Comparison of ENCODE assay signal across 1 cellular context in the genomic region with DNA sequence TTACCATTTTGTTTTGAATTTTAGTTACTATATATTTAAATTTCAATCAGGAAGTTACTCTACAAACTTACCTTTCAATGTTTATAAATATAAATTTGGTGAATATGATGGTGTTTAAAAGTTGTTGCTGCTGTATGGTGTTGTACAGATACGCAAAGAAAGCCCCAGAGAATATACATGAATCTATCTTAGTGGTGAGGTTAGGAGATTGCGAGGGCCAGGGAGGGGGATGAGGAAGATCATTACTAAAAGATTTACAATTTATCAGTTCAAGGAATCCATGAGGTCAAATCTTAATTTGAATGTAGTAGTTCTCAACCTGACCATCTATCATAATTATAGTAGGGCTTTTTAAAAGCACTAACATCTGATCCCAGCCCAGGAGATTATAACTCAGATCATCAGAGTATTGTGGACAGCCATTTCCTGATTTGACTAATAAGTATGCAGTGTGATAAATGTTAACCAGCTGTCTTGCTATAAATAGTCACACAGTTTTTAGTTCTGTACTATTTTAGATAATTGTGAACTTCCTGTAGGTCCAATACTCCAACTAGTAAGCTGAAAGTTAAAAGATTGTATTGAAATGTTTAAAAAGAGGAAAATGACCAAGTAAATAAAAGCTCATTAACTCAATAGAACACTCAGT.
TF ChIP-seq lines count a peak whose summit lies in the region.

No MANE protein-coding gene starts in this region.

TF ChIP-seq in IMR-90, 13 proteins besides CTCF, POLR2A, EP300 and RAD21 (continued from another document):
- TF ChIP-seq, protein P1, sequence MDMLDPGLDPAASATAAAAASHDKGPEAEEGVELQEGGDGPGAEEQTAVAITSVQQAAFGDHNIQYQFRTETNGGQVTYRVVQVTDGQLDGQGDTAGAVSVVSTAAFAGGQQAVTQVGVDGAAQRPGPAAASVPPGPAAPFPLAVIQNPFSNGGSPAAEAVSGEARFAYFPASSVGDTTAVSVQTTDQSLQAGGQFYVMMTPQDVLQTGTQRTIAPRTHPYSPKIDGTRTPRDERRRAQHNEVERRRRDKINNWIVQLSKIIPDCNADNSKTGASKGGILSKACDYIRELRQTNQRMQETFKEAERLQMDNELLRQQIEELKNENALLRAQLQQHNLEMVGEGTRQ (IDR thresholded peaks at IDR 0.05; ENCODE audit: low read depth, low read length) = no peak
- TF ChIP-seq MAZ (IDR thresholded peaks at IDR 0.05; ENCODE audit: borderline replicate concordance, low read depth, low read length) (no peak), CEBPB (IDR thresholded peaks at IDR 0.05; ENCODE audit: low read depth, low read length) (no peak)
